In the genomic region with DNA sequence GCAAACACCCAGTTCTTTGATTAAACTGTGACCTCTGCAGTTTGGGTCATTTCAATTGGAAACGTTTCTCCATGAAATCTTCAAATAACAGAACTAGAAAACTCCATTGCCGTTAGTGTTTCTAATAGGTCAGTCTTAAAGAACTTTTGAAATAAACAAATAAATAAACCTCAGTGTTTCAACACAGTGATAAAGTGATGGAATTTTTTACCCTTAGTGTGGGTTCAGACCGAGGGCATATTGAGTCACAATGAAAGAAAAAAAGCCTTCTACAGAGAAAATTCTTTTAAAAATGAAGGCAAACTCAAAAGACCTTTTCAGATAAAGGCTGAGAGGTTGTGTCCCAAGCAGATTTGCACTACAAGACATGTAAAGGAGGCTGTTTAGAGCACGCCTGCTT, we compare ENCODE assay signal across 1 cellular context.
TF ChIP-seq lines count a peak whose summit lies in the region.

No MANE protein-coding gene starts in this region.

TF ChIP-seq in SK-N-SH, 30 proteins besides CTCF, POLR2A, EP300 and RAD21 (continued from another document):
- TF ChIP-seq IRF3 (IDR thresholded peaks at IDR 0.05; ENCODE audit: low read depth, low read length), result no peak
- no peak for TF ChIP-seq NFIC (IDR thresholded peaks at IDR 0.05; ENCODE audit: borderline replicate concordance)
- TF ChIP-seq TAF1 (IDR thresholded peaks at IDR 0.05; ENCODE audit: borderline replicate concordance, low read depth, low read length), result no peak
- TF ChIP-seq, protein P1, sequence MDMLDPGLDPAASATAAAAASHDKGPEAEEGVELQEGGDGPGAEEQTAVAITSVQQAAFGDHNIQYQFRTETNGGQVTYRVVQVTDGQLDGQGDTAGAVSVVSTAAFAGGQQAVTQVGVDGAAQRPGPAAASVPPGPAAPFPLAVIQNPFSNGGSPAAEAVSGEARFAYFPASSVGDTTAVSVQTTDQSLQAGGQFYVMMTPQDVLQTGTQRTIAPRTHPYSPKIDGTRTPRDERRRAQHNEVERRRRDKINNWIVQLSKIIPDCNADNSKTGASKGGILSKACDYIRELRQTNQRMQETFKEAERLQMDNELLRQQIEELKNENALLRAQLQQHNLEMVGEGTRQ (IDR thresholded peaks at IDR 0.05; ENCODE audit: borderline replicate concordance, low read depth, low read length), result no peak
- no peak for TF ChIP-seq ELF1 (IDR thresholded peaks at IDR 0.05)
- no peak for TF ChIP-seq ZBTB33 (IDR thresholded peaks at IDR 0.05; ENCODE audit: borderline replicate concordance, low read depth)
- no peak for TF ChIP-seq FOXJ3 (CRISPR knock-in tag; IDR thresholded peaks at IDR 0.05)
- TF ChIP-seq, protein P2, sequence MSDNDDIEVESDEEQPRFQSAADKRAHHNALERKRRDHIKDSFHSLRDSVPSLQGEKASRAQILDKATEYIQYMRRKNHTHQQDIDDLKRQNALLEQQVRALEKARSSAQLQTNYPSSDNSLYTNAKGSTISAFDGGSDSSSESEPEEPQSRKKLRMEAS (IDR thresholded peaks at IDR 0.05; ENCODE audit: low read depth), result no peak
- TF ChIP-seq FOSL2 (IDR thresholded peaks at IDR 0.05; ENCODE audit: borderline replicate concordance, low read depth), result no peak
- TF ChIP-seq, protein P3, sequence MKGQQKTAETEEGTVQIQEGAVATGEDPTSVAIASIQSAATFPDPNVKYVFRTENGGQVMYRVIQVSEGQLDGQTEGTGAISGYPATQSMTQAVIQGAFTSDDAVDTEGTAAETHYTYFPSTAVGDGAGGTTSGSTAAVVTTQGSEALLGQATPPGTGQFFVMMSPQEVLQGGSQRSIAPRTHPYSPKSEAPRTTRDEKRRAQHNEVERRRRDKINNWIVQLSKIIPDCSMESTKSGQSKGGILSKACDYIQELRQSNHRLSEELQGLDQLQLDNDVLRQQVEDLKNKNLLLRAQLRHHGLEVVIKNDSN (IDR thresholded peaks at IDR 0.05; ENCODE audit: borderline replicate concordance, low read depth), result no peak
